Comparison of ENCODE assay signal across 39 cellular contexts in the genomic region with DNA sequence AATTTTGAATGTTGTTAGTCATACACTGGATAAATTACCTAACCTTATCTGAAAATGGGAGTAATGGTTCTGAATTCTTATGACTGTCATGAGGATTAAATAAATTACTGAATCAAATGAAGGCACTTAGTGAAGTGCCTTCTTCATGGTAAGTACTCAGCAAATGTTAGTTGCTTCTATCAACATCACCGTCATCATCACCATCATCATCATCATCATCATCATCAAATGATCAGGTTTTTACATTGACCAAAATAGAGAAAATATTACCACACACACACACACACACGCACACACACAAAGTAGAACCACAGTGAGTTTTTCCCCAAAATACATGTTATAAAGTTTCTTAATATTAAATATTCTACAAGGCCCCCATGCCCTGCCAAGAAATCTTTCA.
"Had no signal": no experiment of that assay in that cellular context is flagged by ENCODE, and none has a peak within 500 bp of the region (broad histone marks: within the 10 kb centered on the region; RNA-seq: fewer than 3 reads in every experiment).

No MANE protein-coding gene starts in this region.

- H3K27me3 ChIP-seq: ascending aorta, body of pancreas, brain microvascular endothelial cell, cardiac muscle cell had no signal

- H3K4me3 ChIP-seq: adrenal gland, ascending aorta, body of pancreas, breast epithelium, cardiac muscle cell had no signal

- H3K4me3 Mint-ChIP-seq: activated naive CD4-positive, alpha-beta T cell treated with anti-CD3 and anti-CD28 coated beads for 36 hours; activated naive CD4-positive, alpha-beta T cell treated with anti-CD3 and anti-CD28 coated beads, Interleukin-2, amount 10 ng/mL, durations not matched to agents 7 days and 5 days; activated naive CD4-positive, alpha-beta T cell treated with anti-CD3 and anti-CD28 coated beads, Interleukin-2, amount 50 U/mL, for 24 hours; activated naive CD8-positive, alpha-beta T cell; activated naive CD8-positive, alpha-beta T cell treated with anti-CD3 and anti-CD28 coated beads for 36 hours; activated naive CD8-positive, alpha-beta T cell treated with anti-CD3 and anti-CD28 coated beads, Interleukin-2, amount 10 ng/mL, durations not matched to agents 7 days and 5 days; activated naive CD8-positive, alpha-beta T cell treated with anti-CD3 and anti-CD28 coated beads, Interleukin-2, amount 50 U/mL, for 24 hours; activated T-cell treated with anti-CD3 and anti-CD28 coated beads, Interleukin-2, amount 50 U/mL, for 24 hours; activated T-cell treated with anti-CD3 and anti-CD28 coated beads, Interleukin-2, amount 50 U/mL, for 4 hours; activated T-cell treated with anti-CD3 and anti-CD28 coated beads, Interleukin-2, amount 50 U/mL, for 72 hours; activated T-helper 1 cell treated with anti-CD3 and anti-CD28 coated beads, Interleukin-12 subunit alpha, Interleukin-12 subunit beta, Interleukin-2, Interleukin-4 antibody, amounts not matched to agents 30 ng/mL and 10 ng/mL and 1 ng/mL, durations not matched to agents 14 hours and 24 hours and 36 hours; activated T-helper 17 cell treated with anti-CD3 and anti-CD28 coated beads, Interleukin-2, amount 50 U/mL, for 72 hours; brain; central memory CD8-positive, alpha-beta T cell had no signal

- H3K27ac ChIP-seq: adrenal gland, ascending aorta, body of pancreas, brain microvascular endothelial cell, breast epithelium, cardiac muscle cell had no signal

- H3K4me1 Mint-ChIP-seq: activated naive CD4-positive, alpha-beta T cell treated with anti-CD3 and anti-CD28 coated beads, Interleukin-2, amount 10 ng/mL, durations not matched to agents 7 days and 5 days; activated naive CD4-positive, alpha-beta T cell treated with anti-CD3 and anti-CD28 coated beads, Interleukin-2, amount 50 U/mL, for 24 hours; activated naive CD8-positive, alpha-beta T cell treated with anti-CD3 and anti-CD28 coated beads for 36 hours; activated naive CD8-positive, alpha-beta T cell treated with anti-CD3 and anti-CD28 coated beads, Interleukin-2, amount 10 ng/mL, durations not matched to agents 7 days and 5 days; activated naive CD8-positive, alpha-beta T cell treated with anti-CD3 and anti-CD28 coated beads, Interleukin-2, amount 50 U/mL, for 24 hours; activated T-helper 17 cell treated with anti-CD3 and anti-CD28 coated beads, Interleukin-2, amount 50 U/mL, for 72 hours; brain; central memory CD8-positive, alpha-beta T cell had no signal

- H3K27ac Mint-ChIP-seq: activated naive CD4-positive, alpha-beta T cell treated with anti-CD3 and anti-CD28 coated beads for 36 hours; activated naive CD4-positive, alpha-beta T cell treated with anti-CD3 and anti-CD28 coated beads, Interleukin-2, amount 10 ng/mL, durations not matched to agents 7 days and 5 days; activated naive CD4-positive, alpha-beta T cell treated with anti-CD3 and anti-CD28 coated beads, Interleukin-2, amount 50 U/mL, for 24 hours; activated naive CD4-positive, alpha-beta T cell treated with anti-CD3 and anti-CD28 coated beads, Interleukin-2, amount 50 U/mL, for 72 hours; activated naive CD8-positive, alpha-beta T cell; activated naive CD8-positive, alpha-beta T cell treated with anti-CD3 and anti-CD28 coated beads for 36 hours; activated naive CD8-positive, alpha-beta T cell treated with anti-CD3 and anti-CD28 coated beads, Interleukin-2, amount 10 ng/mL, durations not matched to agents 7 days and 5 days; activated naive CD8-positive, alpha-beta T cell treated with anti-CD3 and anti-CD28 coated beads, Interleukin-2, amount 50 U/mL, for 24 hours; activated T-cell treated with anti-CD3 and anti-CD28 coated beads, Interleukin-2, amount 50 U/mL, for 24 hours; activated T-cell treated with anti-CD3 and anti-CD28 coated beads, Interleukin-2, amount 50 U/mL, for 72 hours; activated T-helper 1 cell treated with anti-CD3 and anti-CD28 coated beads, Interleukin-12 subunit alpha, Interleukin-12 subunit beta, Interleukin-2, Interleukin-4 antibody, amounts not matched to agents 30 ng/mL and 10 ng/mL and 1 ng/mL, durations not matched to agents 14 hours and 24 hours and 36 hours; activated T-helper 17 cell treated with anti-CD3 and anti-CD28 coated beads, Interleukin-2, amount 50 U/mL, for 72 hours; activated T-helper 2 cell treated with anti-CD3 and anti-CD28 coated beads, Interferon-gamma antibody, Interleukin-2, Interleukin-4, amounts not matched to agents 10 μg/mL and 5 μg/mL and 100 μg/mL, durations not matched to agents 14 hours and 24 hours and 36 hours; brain had no signal

- DNase-seq: activated effector memory CD4-positive, alpha-beta T cell treated with anti-CD3 and anti-CD28 coated beads, Interleukin-2, amount 50 U/mL, for 16 hours; activated effector memory CD4-positive, alpha-beta T cell treated with Interleukin-2 at 50 U/mL for 16 hours; activated gamma-delta T cell; activated gamma-delta T cell treated with Interleukin-2 at 50 U/mL for 16 hours; activated naive CD4-positive, alpha-beta T cell; activated naive CD4-positive, alpha-beta T cell treated with anti-CD3 and anti-CD28 coated beads for 36 hours; activated naive CD4-positive, alpha-beta T cell treated with anti-CD3 and anti-CD28 coated beads, Interleukin-2, amount 10 ng/mL, durations not matched to agents 7 days and 5 days; activated naive CD4-positive, alpha-beta T cell treated with anti-CD3 and anti-CD28 coated beads, Interleukin-2, amount 50 U/mL, for 16 hours; activated naive CD4-positive, alpha-beta T cell treated with Interleukin-2 at 50 U/mL for 16 hours; activated naive CD8-positive, alpha-beta T cell treated with anti-CD3 and anti-CD28 coated beads for 36 hours; activated naive CD8-positive, alpha-beta T cell treated with anti-CD3 and anti-CD28 coated beads, Interleukin-2, amount 10 ng/mL, durations not matched to agents 7 days and 5 days; activated naive CD8-positive, alpha-beta T cell treated with anti-CD3 and anti-CD28 coated beads, Interleukin-2, amount 50 U/mL, for 24 hours; activated T-cell treated with anti-CD3 and anti-CD28 coated beads, Interleukin-2, amount 50 U/mL, for 24 hours; activated T-cell treated with anti-CD3 and anti-CD28 coated beads, Interleukin-2, amount 50 U/mL, for 4 hours; activated T-cell treated with anti-CD3 and anti-CD28 coated beads, Interleukin-2, amount 50 U/mL, for 48 hours; activated T-cell treated with anti-CD3 and anti-CD28 coated beads, Interleukin-2, amount 50 U/mL, for 72 hours; adrenal gland; amniotic stem cell; amygdala; anterior cingulate cortex; aorta; body of pancreas; brain microvascular endothelial cell; caudate nucleus; central memory CD4-positive, alpha-beta T cell; cerebellar nuclear complex had no signal

- H3K36me3 ChIP-seq: adrenal gland, ascending aorta, brain microvascular endothelial cell, breast epithelium, cardiac muscle cell had no signal

- FAIRE-seq: bronchial epithelial cell, colon had no signal

- H3K9me3 Mint-ChIP-seq: activated naive CD4-positive, alpha-beta T cell treated with anti-CD3 and anti-CD28 coated beads for 36 hours; activated naive CD4-positive, alpha-beta T cell treated with anti-CD3 and anti-CD28 coated beads, Interleukin-2, amount 10 ng/mL, durations not matched to agents 7 days and 5 days; activated naive CD4-positive, alpha-beta T cell treated with anti-CD3 and anti-CD28 coated beads, Interleukin-2, amount 50 U/mL, for 24 hours; activated naive CD8-positive, alpha-beta T cell treated with anti-CD3 and anti-CD28 coated beads for 36 hours; activated naive CD8-positive, alpha-beta T cell treated with anti-CD3 and anti-CD28 coated beads, Interleukin-2, amount 10 ng/mL, durations not matched to agents 7 days and 5 days; activated naive CD8-positive, alpha-beta T cell treated with anti-CD3 and anti-CD28 coated beads, Interleukin-2, amount 50 U/mL, for 24 hours; activated T-cell treated with anti-CD3 and anti-CD28 coated beads, Interleukin-2, amount 50 U/mL, for 24 hours; activated T-cell treated with anti-CD3 and anti-CD28 coated beads, Interleukin-2, amount 50 U/mL, for 4 hours; activated T-cell treated with anti-CD3 and anti-CD28 coated beads, Interleukin-2, amount 50 U/mL, for 72 hours; activated T-helper 17 cell treated with anti-CD3 and anti-CD28 coated beads, Interleukin-2, amount 50 U/mL, for 72 hours; activated T-helper 2 cell treated with anti-CD3 and anti-CD28 coated beads, Interferon-gamma antibody, Interleukin-2, Interleukin-4, amounts not matched to agents 10 μg/mL and 5 μg/mL and 100 μg/mL, durations not matched to agents 14 hours and 24 hours and 36 hours; brain had no signal

- H3K9me3 ChIP-seq: adrenal gland, ascending aorta, body of pancreas, breast epithelium had no signal

- H3K4me1 ChIP-seq: adrenal gland, ascending aorta, body of pancreas, breast epithelium had no signal

- H3K36me3 Mint-ChIP-seq: activated naive CD4-positive, alpha-beta T cell treated with anti-CD3 and anti-CD28 coated beads, Interleukin-2, amount 10 ng/mL, durations not matched to agents 7 days and 5 days; activated naive CD4-positive, alpha-beta T cell treated with anti-CD3 and anti-CD28 coated beads, Interleukin-2, amount 50 U/mL, for 24 hours; activated naive CD4-positive, alpha-beta T cell treated with anti-CD3 and anti-CD28 coated beads, Interleukin-2, amount 50 U/mL, for 72 hours; activated naive CD8-positive, alpha-beta T cell; activated naive CD8-positive, alpha-beta T cell treated with anti-CD3 and anti-CD28 coated beads for 36 hours; activated naive CD8-positive, alpha-beta T cell treated with anti-CD3 and anti-CD28 coated beads, Interleukin-2, amount 10 ng/mL, durations not matched to agents 7 days and 5 days; brain had no signal

- ATAC-seq: activated naive CD4-positive, alpha-beta T cell treated with anti-CD3 and anti-CD28 coated beads, Interleukin-2, amount 50 U/mL, for 72 hours; activated naive CD8-positive, alpha-beta T cell treated with anti-CD3 and anti-CD28 coated beads, Interleukin-2, amount 50 U/mL, for 24 hours; activated T-cell treated with anti-CD3 and anti-CD28 coated beads, Interleukin-2, amount 50 U/mL, for 4 hours; activated T-cell treated with anti-CD3 and anti-CD28 coated beads, Interleukin-2, amount 50 U/mL, for 72 hours; activated T-helper 17 cell treated with anti-CD3 and anti-CD28 coated beads, Interleukin-2, amount 50 U/mL, for 72 hours; body of pancreas had no signal

- H3K27me3 Mint-ChIP-seq: activated naive CD4-positive, alpha-beta T cell treated with anti-CD3 and anti-CD28 coated beads, Interleukin-2, amount 10 ng/mL, durations not matched to agents 7 days and 5 days; activated naive CD4-positive, alpha-beta T cell treated with anti-CD3 and anti-CD28 coated beads, Interleukin-2, amount 50 U/mL, for 24 hours; activated naive CD8-positive, alpha-beta T cell; activated naive CD8-positive, alpha-beta T cell treated with anti-CD3 and anti-CD28 coated beads for 36 hours; activated naive CD8-positive, alpha-beta T cell treated with anti-CD3 and anti-CD28 coated beads, Interleukin-2, amount 10 ng/mL, durations not matched to agents 7 days and 5 days; activated naive CD8-positive, alpha-beta T cell treated with anti-CD3 and anti-CD28 coated beads, Interleukin-2, amount 50 U/mL, for 24 hours; activated T-helper 17 cell treated with anti-CD3 and anti-CD28 coated beads, Interleukin-2, amount 50 U/mL, for 72 hours; brain; central memory CD8-positive, alpha-beta T cell had no signal
